Comparison of ENCODE assay signal across 1 cellular context in genomic region chr10:14578060-14578952, GRCh38.
TF ChIP-seq lines count a peak whose summit lies in the region.

No MANE protein-coding gene starts in this region.

TF ChIP-seq in HepG2, 621 proteins besides CTCF, POLR2A, EP300 and RAD21 (continued from another document and continues in another):
- TF ChIP-seq RERE (CRISPR knock-in tag; IDR thresholded peaks at IDR 0.05; ENCODE audit: low read depth) (0 out of 2 replicates have a peak, but pooled peaks have one; percentile 18), LBX2 (CRISPR knock-in tag; IDR thresholded peaks at IDR 0.05; ENCODE audit: borderline replicate concordance) (no peak), ZNF142 (CRISPR knock-in tag; IDR thresholded peaks at IDR 0.05) (no peak), BCL6 (CRISPR knock-in tag; IDR thresholded peaks at IDR 0.05) (0 out of 2 replicates have a peak, but pooled peaks have one; percentile 24), ETV5 (CRISPR knock-in tag; IDR thresholded peaks at IDR 0.05; ENCODE audit: borderline replicate concordance) (peak; percentile 94), SIX4 (CRISPR knock-in tag; IDR thresholded peaks at IDR 0.05) (0 out of 2 replicates have a peak, but pooled peaks have one; percentile 16), AHDC1 (CRISPR knock-in tag; IDR thresholded peaks at IDR 0.05; ENCODE audit: borderline replicate concordance) (peak; percentile 33; the same call in 1 of the 2 replicates), FOXP4 (CRISPR knock-in tag; IDR thresholded peaks at IDR 0.05) (0 out of 2 replicates have a peak, but pooled peaks have one; percentile 55), GATAD2A (CRISPR knock-in tag; IDR thresholded peaks at IDR 0.05) (peak; percentile 48; the same call in 1 of the 2 replicates), ZBTB8A (CRISPR knock-in tag; IDR thresholded peaks at IDR 0.05; ENCODE audit: borderline replicate concordance, low read depth) (no peak), ZNF615 (CRISPR knock-in tag; IDR thresholded peaks at IDR 0.05; ENCODE audit: borderline replicate concordance) (no peak), ELF1 (CRISPR knock-in tag; IDR thresholded peaks at IDR 0.05) (peak; percentile 63; the same call in 1 of the 2 replicates), FOXA3 (CRISPR knock-in tag; IDR thresholded peaks at IDR 0.05) (peak; percentile 37; the same call in 1 of the 2 replicates), ELF3 (CRISPR knock-in tag; IDR thresholded peaks at IDR 0.05) (0 out of 2 replicates have a peak, but pooled peaks have one; percentile 29), TEAD3 (CRISPR knock-in tag; optimal IDR thresholded peaks at IDR 0.05; ENCODE audit: borderline replicate concordance) (peak; percentile 33), SOX13 (IDR thresholded peaks at IDR 0.05) (peak; percentile 33; the same call in 1 of the 2 replicates), SOX13 (CRISPR knock-in tag; conservative IDR thresholded peaks at IDR 0.05 in 1 of 2, IDR thresholded peaks at IDR 0.05 in 1 of 2) (peak in 1 of 2 experiments; percentile 82; a peak in 2 of 4 replicates), MAFF (IDR thresholded peaks at IDR 0.05; ENCODE audit: low read depth, low read length) (no peak)
- TF ChIP-seq, protein P1, sequence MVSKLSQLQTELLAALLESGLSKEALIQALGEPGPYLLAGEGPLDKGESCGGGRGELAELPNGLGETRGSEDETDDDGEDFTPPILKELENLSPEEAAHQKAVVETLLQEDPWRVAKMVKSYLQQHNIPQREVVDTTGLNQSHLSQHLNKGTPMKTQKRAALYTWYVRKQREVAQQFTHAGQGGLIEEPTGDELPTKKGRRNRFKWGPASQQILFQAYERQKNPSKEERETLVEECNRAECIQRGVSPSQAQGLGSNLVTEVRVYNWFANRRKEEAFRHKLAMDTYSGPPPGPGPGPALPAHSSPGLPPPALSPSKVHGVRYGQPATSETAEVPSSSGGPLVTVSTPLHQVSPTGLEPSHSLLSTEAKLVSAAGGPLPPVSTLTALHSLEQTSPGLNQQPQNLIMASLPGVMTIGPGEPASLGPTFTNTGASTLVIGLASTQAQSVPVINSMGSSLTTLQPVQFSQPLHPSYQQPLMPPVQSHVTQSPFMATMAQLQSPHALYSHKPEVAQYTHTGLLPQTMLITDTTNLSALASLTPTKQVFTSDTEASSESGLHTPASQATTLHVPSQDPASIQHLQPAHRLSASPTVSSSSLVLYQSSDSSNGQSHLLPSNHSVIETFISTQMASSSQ (IDR thresholded peaks at IDR 0.05; ENCODE audit: low read depth): peak; percentile 54; the same call in 1 of the 2 replicates
- TF ChIP-seq, protein P1 (CRISPR knock-in tag; IDR thresholded peaks at IDR 0.05; ENCODE audit: borderline replicate concordance): peak; percentile 32; the same call in 1 of the 2 replicates
- TF ChIP-seq, protein P2, sequence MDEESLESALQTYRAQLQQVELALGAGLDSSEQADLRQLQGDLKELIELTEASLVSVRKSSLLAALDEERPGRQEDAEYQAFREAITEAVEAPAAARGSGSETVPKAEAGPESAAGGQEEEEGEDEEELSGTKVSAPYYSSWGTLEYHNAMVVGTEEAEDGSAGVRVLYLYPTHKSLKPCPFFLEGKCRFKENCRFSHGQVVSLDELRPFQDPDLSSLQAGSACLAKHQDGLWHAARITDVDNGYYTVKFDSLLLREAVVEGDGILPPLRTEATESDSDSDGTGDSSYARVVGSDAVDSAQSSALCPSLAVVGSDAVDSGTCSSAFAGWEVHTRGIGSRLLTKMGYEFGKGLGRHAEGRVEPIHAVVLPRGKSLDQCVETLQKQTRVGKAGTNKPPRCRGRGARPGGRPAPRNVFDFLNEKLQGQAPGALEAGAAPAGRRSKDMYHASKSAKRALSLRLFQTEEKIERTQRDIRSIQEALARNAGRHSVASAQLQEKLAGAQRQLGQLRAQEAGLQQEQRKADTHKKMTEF (CRISPR knock-in tag; IDR thresholded peaks at IDR 0.05): 0 out of 2 replicates have a peak, but pooled peaks have one; percentile 18
